Comparison of ENCODE assay signal across 13 cellular contexts in genomic region chr19:2454199-2454961, GRCh38. TPM values are rescaled to one million over a fixed set of nuclear protein-coding genes. Genes with fewer than 3 reads are reported as not detected.
DNase-seq lines count a peak whose midpoint lies in the region; ATAC-seq lines count a peak whose summit lies in the region.
"Had no signal": no experiment of that assay in that cellular context is flagged by ENCODE, and none has a peak within 500 bp of the region (broad histone marks: within the 10 kb centered on the region; RNA-seq: fewer than 3 reads in every experiment).

No MANE protein-coding gene starts in this region.

- peak overlapping the region; percentile 100 for H3K9ac ChIP-seq in NT2/D1 (ENCODE audit: insufficient read length, low read depth)
- peak overlapping the region; percentile 94 for H3K9ac ChIP-seq in skeletal muscle satellite cell (ENCODE audit: low read depth, low read length)

- no peaks in the 10 kb centered on the region for H3K27me3 Mint-ChIP-seq in activated naive CD4-positive, alpha-beta T cell treated with anti-CD3 and anti-CD28 coated beads for 36 hours (ENCODE audit: low read depth)
- no peaks in the 10 kb centered on the region for H3K27me3 Mint-ChIP-seq in dendritic cell treated with granulocyte-macrophage colony-stimulating factor and Interleukin-4, amounts not matched to agents 40 ng/mL and 50 ng/mL, for 4 days

- peaks cover 9% of the 10 kb centered on the region for H3K36me3 Mint-ChIP-seq in activated naive CD4-positive, alpha-beta T cell treated with anti-CD3 and anti-CD28 coated beads for 36 hours (ENCODE audit: low read depth)
- peaks cover 20% of the 10 kb centered on the region for H3K36me3 Mint-ChIP-seq in dendritic cell treated with granulocyte-macrophage colony-stimulating factor and Interleukin-4, amounts not matched to agents 40 ng/mL and 50 ng/mL, for 4 days (ENCODE audit: low read depth)

- ATAC-seq in HG03095 (IDR thresholded peaks at IDR 0.05; ENCODE audit: unreplicated experiment): no peak

- no peak for DNase-seq in activated naive CD4-positive, alpha-beta T cell treated with anti-CD3 and anti-CD28 coated beads for 36 hours
- no peak for DNase-seq in activated naive CD4-positive, alpha-beta T cell treated with Interleukin-2 at 50 U/mL for 16 hours
- DNase-seq in NT2/D1 (ENCODE audit: low read depth, low spot score) (no peak), posterior vena cava (ENCODE audit: low spot score) (no peak), GM19240 (ENCODE audit: insufficient read length, low spot score) (no peak)
- DNase-seq: AML-193; amygdala; NCI-H187 treated with DMSO at 0.1 percent for 48 hours; stimulated activated CD4-positive, alpha-beta T cell treated with anti-CD3 and anti-CD28 coated beads, Interleukin-4, amount 100 ng/mL, for 24 hours; testis had no signal

- CTCF ChIA-PET in activated naive CD4-positive, alpha-beta T cell treated with anti-CD3 and anti-CD28 coated beads for 36 hours (lab: Charles Lee): interaction anchor here (0.6 kb wide), 1 partner anchor 557 kb away, joined by 4 read pairs; no protein-coding TSS in a partner anchor

- peaks cover 53% of the 10 kb centered on the region for H3K36me3 ChIP-seq in NT2/D1 (ENCODE audit: insufficient read depth, insufficient read length, low read length)
- H3K36me3 ChIP-seq in skeletal muscle satellite cell (ENCODE audit: insufficient read depth, low read length): peaks cover 8% of the 10 kb centered on the region

- no peaks in the 10 kb centered on the region for H3K9me3 Mint-ChIP-seq in activated naive CD4-positive, alpha-beta T cell treated with anti-CD3 and anti-CD28 coated beads for 36 hours
- H3K9me3 Mint-ChIP-seq in dendritic cell treated with granulocyte-macrophage colony-stimulating factor and Interleukin-4, amounts not matched to agents 40 ng/mL and 50 ng/mL, for 4 days: no peaks in the 10 kb centered on the region

- no peak overlapping the region for H3K27ac Mint-ChIP-seq in activated naive CD4-positive, alpha-beta T cell treated with anti-CD3 and anti-CD28 coated beads for 36 hours
- peak overlapping the region; percentile 85 for H3K27ac Mint-ChIP-seq in dendritic cell treated with granulocyte-macrophage colony-stimulating factor and Interleukin-4, amounts not matched to agents 40 ng/mL and 50 ng/mL, for 4 days

- H3K4me3 ChIP-seq in NT2/D1 (ENCODE audit: insufficient read length, low read depth) (peak overlapping the region; percentile 99), skeletal muscle satellite cell (ENCODE audit: low read length) (peak overlapping the region; percentile 96)
- H3K4me3 ChIP-seq: testis had no signal

- H3K4me2 ChIP-seq in skeletal muscle satellite cell (ENCODE audit: low read length): peak overlapping the region; percentile 95

- H3K9me3 ChIP-seq in NT2/D1 (ENCODE audit: insufficient read depth, low read length) (no peaks in the 10 kb centered on the region), skeletal muscle satellite cell (replicated peaks; ENCODE audit: low read length) (no peaks in the 10 kb centered on the region)
- H3K9me3 ChIP-seq: testis had no signal

- H3K4me3 Mint-ChIP-seq in activated naive CD4-positive, alpha-beta T cell treated with anti-CD3 and anti-CD28 coated beads for 36 hours: peak overlapping the region; percentile 86
- H3K4me3 Mint-ChIP-seq in dendritic cell treated with granulocyte-macrophage colony-stimulating factor and Interleukin-4, amounts not matched to agents 40 ng/mL and 50 ng/mL, for 4 days: no peak overlapping the region

- H3K27me3 ChIP-seq in NT2/D1 (ENCODE audit: insufficient read depth, insufficient read length) (no peaks in the 10 kb centered on the region), skeletal muscle satellite cell (ENCODE audit: control insufficient read depth, insufficient read depth, low read length) (no peaks in the 10 kb centered on the region)
- H3K27me3 ChIP-seq: testis had no signal

- intact Hi-C loops in activated naive CD4-positive, alpha-beta T cell treated with anti-CD3 and anti-CD28 coated beads for 36 hours (cut with micrococcal nuclease): no loop called here
- intact Hi-C loops in dendritic cell treated with granulocyte-macrophage colony-stimulating factor and Interleukin-4, amounts not matched to agents 40 ng/mL and 50 ng/mL, for 4 days (cut with micrococcal nuclease): no loop called here
- intact Hi-C loops in posterior vena cava (cut with DNase I): loop anchor here in 1 of 2 donors (5.0 kb wide), 1 partner anchor 1968 kb away; no protein-coding TSS in a partner anchor

- H3K4me1 ChIP-seq in NT2/D1 (ENCODE audit: insufficient read depth, insufficient read length): peaks cover 23% of the 10 kb centered on the region
- H3K4me1 ChIP-seq in skeletal muscle satellite cell (ENCODE audit: control insufficient read depth, insufficient read depth, low read length): peaks cover 16% of the 10 kb centered on the region

- H3K4me1 Mint-ChIP-seq in activated naive CD4-positive, alpha-beta T cell treated with anti-CD3 and anti-CD28 coated beads for 36 hours (ENCODE audit: low read depth): peaks cover 27% of the 10 kb centered on the region
- peaks cover 25% of the 10 kb centered on the region for H3K4me1 Mint-ChIP-seq in dendritic cell treated with granulocyte-macrophage colony-stimulating factor and Interleukin-4, amounts not matched to agents 40 ng/mL and 50 ng/mL, for 4 days (ENCODE audit: low read depth)

RNA-seq across cellular contexts. Expression of gene LMNB2, which starts 2.4 kb away (rescaled TPM):
- 100 to 1,000 TPM in 1 of 2 experiments, 10 to 100 TPM in 1; 97.7 to 101 TPM for total RNA-seq in activated naive CD4-positive, alpha-beta T cell treated with anti-CD3 and anti-CD28 coated beads for 36 hours
- 81.4 and 91.5 TPM in 2 replicates for total RNA-seq in skeletal muscle satellite cell (2012; rRNA removed)
- total RNA-seq in posterior vena cava: 10 to 100 TPM; 14.4 to 17.9 TPM

RNA-seq across cellular contexts. Expression of gene GADD45B, which starts 21.5 kb away (rescaled TPM):
- total RNA-seq in activated naive CD4-positive, alpha-beta T cell treated with anti-CD3 and anti-CD28 coated beads for 36 hours: 100 to 1,000 TPM; 107 to 112 TPM
- total RNA-seq in skeletal muscle satellite cell (2012; rRNA removed): 47.4 and 61.6 TPM in 2 replicates
- total RNA-seq in posterior vena cava: 100 to 1,000 TPM; 120 to 160 TPM

RNA-seq across cellular contexts. Expression of gene TIMM13, which starts 27.0 kb away (rescaled TPM):
- total RNA-seq in activated naive CD4-positive, alpha-beta T cell treated with anti-CD3 and anti-CD28 coated beads for 36 hours: 10 to 100 TPM; 67.3 to 70.8 TPM
- total RNA-seq in skeletal muscle satellite cell (2012; rRNA removed): 52.0 and 53.0 TPM in 2 replicates
- total RNA-seq in posterior vena cava: 10 to 100 TPM; 32.8 to 37.2 TPM

Comparison
In these comparisons a context has a peak if more than half of its experiments do, and no peak if none do; other contexts are left out.
1. RNA of gene LMNB2, which starts 2.4 kb away (total RNA-seq): 97.7 to 101 TPM in activated naive CD4-positive, alpha-beta T cell treated with anti-CD3 and anti-CD28 coated beads for 36 hours; 14.4 to 17.9 TPM in posterior vena cava; every median in the first group is over 4 times any median in the second.